1 cellular context compared by ENCODE assay signal in genomic region chr20:33686008-33686983, GRCh38.
TF ChIP-seq lines count a peak whose summit lies in the region.

Gene E2F1 (minus strand): TSS chr20:33686385. CDS start chr20:33686264, 121 bp downstream.

TF ChIP-seq in HepG2, 621 proteins besides CTCF, POLR2A, EP300 and RAD21 (continued from another document and continues in another):
- no peak for TF ChIP-seq GABPA (IDR thresholded peaks at IDR 0.05; ENCODE audit: low read depth, low read length)
- TF ChIP-seq GABPA (CRISPR knock-in tag; IDR thresholded peaks at IDR 0.05; ENCODE audit: low read depth), result no peak
- peak; percentile 83 for TF ChIP-seq SNAPC5 (CRISPR knock-in tag; IDR thresholded peaks at IDR 0.05; ENCODE audit: borderline replicate concordance)
- TF ChIP-seq ZNF891 (CRISPR knock-in tag; IDR thresholded peaks at IDR 0.05), result no peak; the same call in 1 of the 2 replicates
- TF ChIP-seq ZNF704 (CRISPR knock-in tag; IDR thresholded peaks at IDR 0.05; ENCODE audit: borderline replicate concordance), result peak; percentile 79; the same call in 1 of the 2 replicates
- TF ChIP-seq ZNF720 (CRISPR knock-in tag; IDR thresholded peaks at IDR 0.05), result 0 out of 2 replicates have a peak, but pooled peaks have one; percentile 65
- no peak for TF ChIP-seq ZMYM2 (CRISPR knock-in tag; IDR thresholded peaks at IDR 0.05)
- TF ChIP-seq ZNF710 (CRISPR knock-in tag; IDR thresholded peaks at IDR 0.05; ENCODE audit: borderline replicate concordance), result no peak; the same call in 1 of the 2 replicates
- TF ChIP-seq BCL6 (CRISPR knock-in tag; IDR thresholded peaks at IDR 0.05), result peak; percentile 41; the same call in 1 of the 2 replicates
- no peak for TF ChIP-seq ZNF260 (CRISPR knock-in tag; IDR thresholded peaks at IDR 0.05; ENCODE audit: borderline replicate concordance, low read depth)
- TF ChIP-seq DNMT3B (CRISPR knock-in tag; conservative IDR thresholded peaks at IDR 0.05), result no peak
- TF ChIP-seq NFRKB (IDR thresholded peaks at IDR 0.05), result no peak
- 0 out of 2 replicates have a peak, but pooled peaks have one; percentile 65 for TF ChIP-seq ZNF550 (CRISPR knock-in tag; IDR thresholded peaks at IDR 0.05; ENCODE audit: borderline replicate concordance)
- TF ChIP-seq TSC22D2 (CRISPR knock-in tag; IDR thresholded peaks at IDR 0.05; ENCODE audit: borderline replicate concordance), result no peak; the same call in 1 of the 2 replicates
- no peak for TF ChIP-seq ATM (IDR thresholded peaks at IDR 0.05; ENCODE audit: borderline replicate concordance)
- TF ChIP-seq THRA (CRISPR knock-in tag; IDR thresholded peaks at IDR 0.05; ENCODE audit: borderline replicate concordance), result no peak; the same call in 1 of the 2 replicates
- peak; percentile 93 for TF ChIP-seq RFXAP (CRISPR knock-in tag; IDR thresholded peaks at IDR 0.05; ENCODE audit: borderline replicate concordance)
- peak; percentile 82; the same call in 1 of the 2 replicates for TF ChIP-seq HMGXB3 (CRISPR knock-in tag; IDR thresholded peaks at IDR 0.05; ENCODE audit: borderline replicate concordance)
- no peak for TF ChIP-seq SMAD9 (CRISPR knock-in tag; IDR thresholded peaks at IDR 0.05)
- peak; percentile 60 for TF ChIP-seq ISL2 (CRISPR knock-in tag; IDR thresholded peaks at IDR 0.05)
- no peak; the same call in 1 of the 2 replicates for TF ChIP-seq ZNF292 (CRISPR knock-in tag; IDR thresholded peaks at IDR 0.05; ENCODE audit: borderline replicate concordance, low read depth)
- peak; percentile 61; the same call in 1 of the 2 replicates for TF ChIP-seq HOXD1 (CRISPR knock-in tag; IDR thresholded peaks at IDR 0.05)
- no peak for TF ChIP-seq ZNF337 (CRISPR knock-in tag; IDR thresholded peaks at IDR 0.05; ENCODE audit: borderline replicate concordance, low read depth)
- no peak for TF ChIP-seq CC2D1A (CRISPR knock-in tag; IDR thresholded peaks at IDR 0.05)
- no peak; the same call in 1 of the 2 replicates for TF ChIP-seq CSRNP1 (CRISPR knock-in tag; IDR thresholded peaks at IDR 0.05)
- no peak for TF ChIP-seq MBD4 (IDR thresholded peaks at IDR 0.05; ENCODE audit: borderline replicate concordance, low read length)
- TF ChIP-seq MIER3 (CRISPR knock-in tag; IDR thresholded peaks at IDR 0.05; ENCODE audit: borderline replicate concordance), result peak; percentile 23; the same call in 1 of the 2 replicates
- TF ChIP-seq ZNF205 (CRISPR knock-in tag; IDR thresholded peaks at IDR 0.05), result peak; percentile 76; the same call in 1 of the 2 replicates
- TF ChIP-seq SKI (IDR thresholded peaks at IDR 0.05; ENCODE audit: partially characterized antibody), result peak; percentile 8
- TF ChIP-seq RORA (CRISPR knock-in tag; IDR thresholded peaks at IDR 0.05), result no peak
- peak; percentile 36; the same call in 1 of the 2 replicates for TF ChIP-seq ZBTB7B (CRISPR knock-in tag; IDR thresholded peaks at IDR 0.05)
- TF ChIP-seq ZNF232 (CRISPR knock-in tag; IDR thresholded peaks at IDR 0.05; ENCODE audit: borderline replicate concordance), result peak; percentile 93; the same call in 1 of the 2 replicates
- peak; percentile 89 for TF ChIP-seq CSRNP2 (CRISPR knock-in tag; conservative IDR thresholded peaks at IDR 0.05; ENCODE audit: low read depth)
- 0 out of 2 replicates have a peak, but pooled peaks have one; percentile 14 for TF ChIP-seq ZGPAT (CRISPR knock-in tag; IDR thresholded peaks at IDR 0.05)
- TF ChIP-seq RNF219 (CRISPR knock-in tag; IDR thresholded peaks at IDR 0.05), result no peak; the same call in 1 of the 2 replicates
- TF ChIP-seq PITX1 (CRISPR knock-in tag; IDR thresholded peaks at IDR 0.05), result peak; percentile 58; the same call in 1 of the 2 replicates
- no peak for TF ChIP-seq HNRNPL (IDR thresholded peaks at IDR 0.05; ENCODE audit: low read depth, low read length)
- TF ChIP-seq ZNF569 (CRISPR knock-in tag; IDR thresholded peaks at IDR 0.05; ENCODE audit: borderline replicate concordance), result no peak
- no peak for TF ChIP-seq HOXA7 (CRISPR knock-in tag; IDR thresholded peaks at IDR 0.05)
- peak; percentile 62 for TF ChIP-seq YEATS4 (CRISPR knock-in tag; IDR thresholded peaks at IDR 0.05; ENCODE audit: borderline replicate concordance)
- TF ChIP-seq SMARCE1 (IDR thresholded peaks at IDR 0.05; ENCODE audit: borderline replicate concordance), result no peak
- no peak for TF ChIP-seq RBM22 (optimal IDR thresholded peaks at IDR 0.05; ENCODE audit: low read length)
- TF ChIP-seq THAP11 (CRISPR knock-in tag; IDR thresholded peaks at IDR 0.05), result peak; percentile 67
- TF ChIP-seq U2AF2 (IDR thresholded peaks at IDR 0.05; ENCODE audit: low read depth, low read length), result 0 out of 2 replicates have a peak, but pooled peaks have one; percentile 25
- TF ChIP-seq TCF7L2 (IDR thresholded peaks at IDR 0.05; ENCODE audit: low read depth, low read length), result no peak
- TF ChIP-seq ZNF333 (CRISPR knock-in tag; IDR thresholded peaks at IDR 0.05; ENCODE audit: borderline replicate concordance), result peak; percentile 55; the same call in 1 of the 2 replicates
- TF ChIP-seq PTBP1 (IDR thresholded peaks at IDR 0.05; ENCODE audit: low read depth, low read length, poor library complexity, severe bottlenecking), result no peak
- no peak; the same call in 1 of the 2 replicates for TF ChIP-seq SALL2 (CRISPR knock-in tag; IDR thresholded peaks at IDR 0.05)
- TF ChIP-seq ZFX (CRISPR knock-in tag; IDR thresholded peaks at IDR 0.05; ENCODE audit: low read depth), result peak; percentile 65
